In genomic region chr1:5893699-5894278, GRCh38 we compare ENCODE assay signal across 1 cellular context.
TF ChIP-seq lines count a peak whose summit lies in the region.

No MANE protein-coding gene starts in this region.

TF ChIP-seq in H1, 55 proteins besides CTCF, POLR2A, EP300 and RAD21:
- TF ChIP-seq RFX5 (IDR thresholded peaks at IDR 0.05; ENCODE audit: borderline replicate concordance, low read depth, low read length) = peak; percentile 40; the same call in 1 of the 2 replicates
